In genomic region chr21:42171091-42172053, GRCh38 we compare ENCODE assay signal across 13 cellular contexts. TPM values are rescaled to one million over a fixed set of nuclear protein-coding genes. Genes with fewer than 3 reads are reported as not detected.
DNase-seq lines count a peak whose midpoint lies in the region; ATAC-seq, FAIRE-seq and TF ChIP-seq lines count a peak whose summit lies in the region.
"Had no signal": no experiment of that assay in that cellular context is flagged by ENCODE, and none has a peak within 500 bp of the region (broad histone marks: within the 10 kb centered on the region; RNA-seq: fewer than 3 reads in every experiment).

No MANE protein-coding gene starts in this region.

- no peaks in the 10 kb centered on the region for H3K36me3 Mint-ChIP-seq in T-helper 17 cell (ENCODE audit: low read depth)
- H3K36me3 Mint-ChIP-seq: activated naive CD4-positive, alpha-beta T cell treated with anti-CD3 and anti-CD28 coated beads, Interleukin-2, amount 50 U/mL, for 24 hours; memory B cell had no signal

- in situ Hi-C loops in GM23248 (cut with MboI), result loop anchor here (25.0 kb wide), 1 partner anchor 641 kb away; no protein-coding TSS in a partner anchor

- H3K4me1 ChIP-seq in GM23248 (ENCODE audit: insufficient read depth) (no peaks in the 10 kb centered on the region), left ventricle myocardium inferior (peaks cover 17% of the 10 kb centered on the region), small intestine (ENCODE audit: control insufficient read depth in 2 of 2, insufficient read depth in 1 of 2, low read depth in 1 of 2, low read length in 1 of 2) (peaks cover 0 to 3% of the 10 kb centered on the region in 2 donors)
- H3K4me1 ChIP-seq: uterus had no signal

- no peak overlapping the region for H3K27ac ChIP-seq in GM23248
- peak overlapping the region; percentile 79 for H3K27ac ChIP-seq in left ventricle myocardium inferior (replicated peaks)
- peak overlapping the region; percentile 56 to 67 for H3K27ac ChIP-seq in small intestine (ENCODE audit: low read depth in 1 of 2, low read length in 1 of 2)
- H3K27ac ChIP-seq: uterus had no signal

- no peak overlapping the region for H3K9ac ChIP-seq in GM23248

- H3K36me3 ChIP-seq in GM23248 (ENCODE audit: low read depth), result no peaks in the 10 kb centered on the region
- no peaks in the 10 kb centered on the region for H3K36me3 ChIP-seq in left ventricle myocardium inferior
- no peaks in the 10 kb centered on the region for H3K36me3 ChIP-seq in small intestine (ENCODE audit: control insufficient read depth in 2 of 2, insufficient read depth in 2 of 2, low read length in 2 of 2)
- H3K36me3 ChIP-seq: uterus had no signal

- H3K4me3 Mint-ChIP-seq in T-helper 17 cell, result no peak overlapping the region
- H3K4me3 Mint-ChIP-seq: activated naive CD4-positive, alpha-beta T cell treated with anti-CD3 and anti-CD28 coated beads, Interleukin-2, amount 50 U/mL, for 24 hours; memory B cell had no signal

- H3K27ac Mint-ChIP-seq in T-helper 17 cell, result peak overlapping the region; percentile 79
- H3K27ac Mint-ChIP-seq: activated naive CD4-positive, alpha-beta T cell treated with anti-CD3 and anti-CD28 coated beads, Interleukin-2, amount 50 U/mL, for 24 hours; memory B cell had no signal

- no peaks in the 10 kb centered on the region for H3K9me3 ChIP-seq in GM23248 (ENCODE audit: low read depth)
- no peaks in the 10 kb centered on the region for H3K9me3 ChIP-seq in T-helper 17 cell (ENCODE audit: control insufficient read depth, low read length, poor library complexity, severe bottlenecking)
- H3K9me3 ChIP-seq in left ventricle myocardium inferior (replicated peaks), result no peaks in the 10 kb centered on the region
- no peaks in the 10 kb centered on the region for H3K9me3 ChIP-seq in small intestine (ENCODE audit: control insufficient read depth, low read depth)
- H3K9me3 ChIP-seq: uterus had no signal

- H2AFZ ChIP-seq in GM23248, result no peak overlapping the region

- no peak for FAIRE-seq in small intestine (lab: Jason Lieb, UNC)
- FAIRE-seq in D721Med (lab: Jason Lieb, UNC), result no peak

- H3K79me2 ChIP-seq in GM23248 (ENCODE audit: insufficient read depth), result no peaks in the 10 kb centered on the region

- H3K27me3 Mint-ChIP-seq in T-helper 17 cell, result no peaks in the 10 kb centered on the region
- H3K27me3 Mint-ChIP-seq: activated naive CD4-positive, alpha-beta T cell treated with anti-CD3 and anti-CD28 coated beads, Interleukin-2, amount 50 U/mL, for 24 hours; memory B cell had no signal

- TF ChIP-seq CTCF in left ventricle myocardium inferior (IDR thresholded peaks at IDR 0.05; ENCODE audit: borderline replicate concordance) (no peak), D721Med (IDR thresholded peaks at IDR 0.05; ENCODE audit: insufficient read depth, missing control alignments) (no peak)

- peaks cover 8% of the 10 kb centered on the region; the same call in 1 of the 2 replicates for H3K27me3 ChIP-seq in GM23248 (replicated peaks; ENCODE audit: insufficient read depth)
- H3K27me3 ChIP-seq in left ventricle myocardium inferior (ENCODE audit: low read depth), result no peaks in the 10 kb centered on the region
- no peaks in the 10 kb centered on the region for H3K27me3 ChIP-seq in small intestine (ENCODE audit: control insufficient read depth in 2 of 2, insufficient read depth in 2 of 2, low read length in 2 of 2)
- H3K27me3 ChIP-seq: uterus had no signal

- H3K9me2 ChIP-seq in GM23248 (ENCODE audit: insufficient read depth), result no peaks in the 10 kb centered on the region

- WGBS in GM23248 (ENCODE audit: low coverage in 1 of 2, low lambda C conversion rate in 2 of 2, missing lambda C conversion rate in 2 of 2), 2 experiments, result 45 to 46% methylated on average over 14 of the region's 14 CpGs
- 35 to 62% (median 53%) methylated on average over 14 of the region's 14 CpGs for WGBS in small intestine, 3 donors

- peak; percentile 30 for DNase-seq in GM23248
- DNase-seq in T-helper 17 cell, result no peak
- DNase-seq in left ventricle myocardium inferior, result peak; percentile 55
- DNase-seq in small intestine, result peak; percentile 95
- no peak for DNase-seq in D721Med (ENCODE audit: insufficient read length, low spot score)
- DNase-seq: DND-41, NCI-H526 had no signal

- H3K4me3 ChIP-seq in GM23248 (no peak overlapping the region), left ventricle myocardium inferior (no peak overlapping the region), small intestine (ENCODE audit: low read depth in 1 of 2, low read length in 2 of 2) (no peak overlapping the region)
- H3K4me3 ChIP-seq: uterus had no signal

- H4K20me1 ChIP-seq in GM23248 (ENCODE audit: insufficient read depth), result no peaks in the 10 kb centered on the region

- H3K4me2 ChIP-seq in GM23248 (ENCODE audit: unreplicated experiment), result no peak overlapping the region

- no peaks in the 10 kb centered on the region for H3F3A ChIP-seq in GM23248 (ENCODE audit: insufficient read depth)

- ATAC-seq in T-helper 17 cell (no peak), SK-N-SH treated with all-trans-retinoic acid at 6 μM for 48 hours (no peak), HG02759 (IDR thresholded peaks at IDR 0.05; ENCODE audit: unreplicated experiment) (no peak), GM19324 (IDR thresholded peaks at IDR 0.05; ENCODE audit: low FRiP score, unreplicated experiment) (no peak)

- intact Hi-C loops in left ventricle myocardium inferior (cut with micrococcal nuclease), result no loop called here

- H3K4me1 Mint-ChIP-seq in T-helper 17 cell, result peaks cover 3% of the 10 kb centered on the region

TF ChIP-seq in SK-N-SH treated with all-trans-retinoic acid at 6 μM for 48 hours, 23 proteins besides CTCF, POLR2A, EP300 and RAD21 (continues in another document):
- TF ChIP-seq OSR1 (CRISPR knock-in tag; IDR thresholded peaks at IDR 0.05), result no peak
- TF ChIP-seq SNAI2 (CRISPR knock-in tag; IDR thresholded peaks at IDR 0.05), result no peak
- TF ChIP-seq POU6F1 (CRISPR knock-in tag; IDR thresholded peaks at IDR 0.05; ENCODE audit: borderline replicate concordance, low read depth), result no peak
- TF ChIP-seq CREB5 (CRISPR knock-in tag; IDR thresholded peaks at IDR 0.05; ENCODE audit: low read depth), result no peak
- TF ChIP-seq TOX (CRISPR knock-in tag; IDR thresholded peaks at IDR 0.05; ENCODE audit: borderline replicate concordance), result no peak
- TF ChIP-seq ZC3H10 (CRISPR knock-in tag; IDR thresholded peaks at IDR 0.05), result no peak
- TF ChIP-seq ZFP30 (CRISPR knock-in tag; IDR thresholded peaks at IDR 0.05), result no peak
- TF ChIP-seq CSDC2 (CRISPR knock-in tag; IDR thresholded peaks at IDR 0.05), result no peak
- TF ChIP-seq ZNF565 (CRISPR knock-in tag; conservative IDR thresholded peaks at IDR 0.05; ENCODE audit: low read depth), result no peak
- TF ChIP-seq TCF4 (CRISPR knock-in tag; IDR thresholded peaks at IDR 0.05; ENCODE audit: borderline replicate concordance), result no peak
- TF ChIP-seq PPARA (CRISPR knock-in tag; IDR thresholded peaks at IDR 0.05; ENCODE audit: borderline replicate concordance), result no peak
- TF ChIP-seq CSRNP3 (CRISPR knock-in tag; IDR thresholded peaks at IDR 0.05), result no peak
- no peak for TF ChIP-seq ESRRG (CRISPR knock-in tag; IDR thresholded peaks at IDR 0.05)
- no peak for TF ChIP-seq BACH2 (CRISPR knock-in tag; IDR thresholded peaks at IDR 0.05; ENCODE audit: borderline replicate concordance)
- TF ChIP-seq ZFP3 (CRISPR knock-in tag; IDR thresholded peaks at IDR 0.05), result no peak
- no peak for TF ChIP-seq RARB (CRISPR knock-in tag; IDR thresholded peaks at IDR 0.05)
- TF ChIP-seq ISL1 (CRISPR knock-in tag; IDR thresholded peaks at IDR 0.05), result no peak
- TF ChIP-seq ZNF70 (CRISPR knock-in tag; IDR thresholded peaks at IDR 0.05), result no peak
- no peak for TF ChIP-seq ARNTL (CRISPR knock-in tag; IDR thresholded peaks at IDR 0.05; ENCODE audit: borderline replicate concordance, low read depth)

RNA-seq across cellular contexts. Expression of gene ABCG1, which starts 47.6 kb away (rescaled TPM):
- not detected in 2 replicates for total RNA-seq in GM23248 (2014; rRNA removed; shearing (Covaris generic))
- polyA plus RNA-seq in GM23248 (2016; fragmentation: Nextera tagmentation; extraction: Ambion mirVana) (0.08 TPM in 1 of 2 replicates, not detected in the other), small intestine (10 to 100 TPM; 12.4 to 46.5 (median 30.0) TPM)
- total RNA-seq in T-helper 17 cell (10 to 100 TPM; 43.4 to 75.0 TPM), left ventricle myocardium inferior (8.7 TPM)

Comparison
In these comparisons a context has a peak if more than half of its experiments do, and no peak if none do; other contexts are left out.
1. DNase-seq: peak in GM23248 (single experiment), left ventricle myocardium inferior (single experiment) and small intestine (single experiment); none in T-helper 17 cell (0 of 3) and D721Med (single experiment).